19 cellular contexts compared by ENCODE assay signal in genomic region chr2:233492078-233492477, GRCh38.
"Had no signal": no experiment of that assay in that cellular context is flagged by ENCODE, and none has a peak within 500 bp of the region (broad histone marks: within the 10 kb centered on the region; RNA-seq: fewer than 3 reads in every experiment).

No MANE protein-coding gene starts in this region.

- H3K4me3 Mint-ChIP-seq: dendritic cell treated with granulocyte-macrophage colony-stimulating factor and Interleukin-4, amounts not matched to agents 40 ng/mL and 50 ng/mL, for 4 days; effector memory CD8-positive, alpha-beta T cell; immature natural killer cell; naive thymus-derived CD4-positive, alpha-beta T cell; nephron progenitor cell; stimulated activated naive B cell treated with anti-CD40 and anti-IgM and Interleukin-4, amounts not matched to agents 10 μg/mL and 1 μg/mL and 100 μg/mL, for 72 hours; stimulated activated naive CD8-positive, alpha-beta T cell treated with anti-CD3 and anti-CD28 coated beads, Interleukin-15, amount 100 ng/mL, for 72 hours had no signal

- H3K27me3 Mint-ChIP-seq: dendritic cell treated with granulocyte-macrophage colony-stimulating factor and Interleukin-4, amounts not matched to agents 40 ng/mL and 50 ng/mL, for 4 days; effector memory CD8-positive, alpha-beta T cell; naive thymus-derived CD4-positive, alpha-beta T cell; stimulated activated naive B cell treated with anti-CD40 and anti-IgM and Interleukin-4, amounts not matched to agents 10 μg/mL and 1 μg/mL and 100 μg/mL, for 72 hours; stimulated activated naive CD8-positive, alpha-beta T cell treated with anti-CD3 and anti-CD28 coated beads, Interleukin-15, amount 100 ng/mL, for 72 hours had no signal

- ATAC-seq: effector memory CD8-positive, alpha-beta T cell; gastroesophageal sphincter; left colon; left ventricle myocardium superior; naive thymus-derived CD4-positive, alpha-beta T cell; sciatic nerve; stimulated activated naive B cell treated with anti-CD40 and anti-IgM and Interleukin-4, amounts not matched to agents 10 μg/mL and 1 μg/mL and 100 μg/mL, for 72 hours; stimulated activated naive CD8-positive, alpha-beta T cell treated with anti-CD3 and anti-CD28 coated beads, Interleukin-15, amount 100 ng/mL, for 72 hours had no signal

- H3K4me1 Mint-ChIP-seq: immature natural killer cell; naive thymus-derived CD4-positive, alpha-beta T cell had no signal

- H3K4me3 ChIP-seq: gastroesophageal sphincter, lung, thoracic aorta, transverse colon had no signal

- H3K4me1 ChIP-seq: transverse colon had no signal

- H3K9me3 Mint-ChIP-seq: dendritic cell treated with granulocyte-macrophage colony-stimulating factor and Interleukin-4, amounts not matched to agents 40 ng/mL and 50 ng/mL, for 4 days; effector memory CD8-positive, alpha-beta T cell; immature natural killer cell; naive thymus-derived CD4-positive, alpha-beta T cell; nephron progenitor cell; stimulated activated naive B cell treated with anti-CD40 and anti-IgM and Interleukin-4, amounts not matched to agents 10 μg/mL and 1 μg/mL and 100 μg/mL, for 72 hours; stimulated activated naive CD8-positive, alpha-beta T cell treated with anti-CD3 and anti-CD28 coated beads, Interleukin-15, amount 100 ng/mL, for 72 hours had no signal

- H3K9me3 ChIP-seq: gastroesophageal sphincter, thoracic aorta, transverse colon had no signal

- H3K27ac Mint-ChIP-seq: dendritic cell treated with granulocyte-macrophage colony-stimulating factor and Interleukin-4, amounts not matched to agents 40 ng/mL and 50 ng/mL, for 4 days; effector memory CD8-positive, alpha-beta T cell; naive thymus-derived CD4-positive, alpha-beta T cell; nephron progenitor cell; stimulated activated naive B cell treated with anti-CD40 and anti-IgM and Interleukin-4, amounts not matched to agents 10 μg/mL and 1 μg/mL and 100 μg/mL, for 72 hours; stimulated activated naive CD8-positive, alpha-beta T cell treated with anti-CD3 and anti-CD28 coated beads, Interleukin-15, amount 100 ng/mL, for 72 hours had no signal

- H3K27ac ChIP-seq: gastroesophageal sphincter, thoracic aorta, transverse colon had no signal

- H3K27me3 ChIP-seq: gastroesophageal sphincter, transverse colon had no signal

- DNase-seq: effector memory CD8-positive, alpha-beta T cell; immature natural killer cell; kidney; left colon; left ventricle myocardium superior; mesendoderm; naive thymus-derived CD4-positive, alpha-beta T cell; nephron progenitor cell; stimulated activated CD4-positive, alpha-beta T cell treated with anti-CD3 and anti-CD28 coated beads, Interleukin-2, amount 100 ng/mL, for 24 hours; stimulated activated CD4-positive, alpha-beta T cell treated with anti-CD3 and anti-CD28 coated beads, Interleukin-4, amount 100 ng/mL, for 4 hours; stimulated activated naive B cell treated with anti-CD40 and anti-IgM and Interleukin-4, amounts not matched to agents 10 μg/mL and 1 μg/mL and 100 μg/mL, for 72 hours; stimulated activated naive CD8-positive, alpha-beta T cell treated with anti-CD3 and anti-CD28 coated beads, Interleukin-15, amount 100 ng/mL, for 72 hours; transverse colon had no signal

- FAIRE-seq: colon, kidney had no signal
